Comparison of ENCODE assay signal across 22 cellular contexts in the genomic region with DNA sequence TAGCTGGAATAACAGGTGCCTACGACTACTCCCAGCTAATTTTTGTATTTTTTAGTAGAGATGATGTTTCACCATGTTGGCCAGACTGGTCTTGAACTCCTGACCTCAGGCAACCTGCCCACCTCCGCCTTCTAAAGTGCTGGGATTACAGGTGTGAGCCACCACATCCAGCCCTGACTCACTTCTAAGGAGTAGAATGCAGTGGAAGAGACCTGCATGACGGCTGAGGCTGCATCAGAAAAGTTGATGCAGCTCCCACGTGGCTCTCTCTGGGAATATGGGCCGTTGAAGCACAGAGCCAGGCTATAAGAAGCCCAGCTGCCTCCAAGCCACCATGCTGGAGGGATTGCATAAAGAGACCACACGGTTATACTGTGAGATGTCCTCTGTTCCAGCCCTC. TPM values are rescaled to one million over a fixed set of nuclear protein-coding genes. Genes with fewer than 3 reads are reported as not detected.
DNase-seq lines count a peak whose midpoint lies in the region; ATAC-seq, FAIRE-seq and TF ChIP-seq lines count a peak whose summit lies in the region.
"Had no signal": no experiment of that assay in that cellular context is flagged by ENCODE, and none has a peak within 500 bp of the region (broad histone marks: within the 10 kb centered on the region; RNA-seq: fewer than 3 reads in every experiment).

No MANE protein-coding gene starts in this region.

- H3K36me3 ChIP-seq in Loucy (ENCODE audit: insufficient read depth, low read length) = no peaks in the 10 kb centered on the region
- H3K36me3 ChIP-seq in GM12878 (ENCODE audit: control insufficient read depth in 2 of 2, insufficient read depth in 2 of 2, low read length in 1 of 2) = no peaks in the 10 kb centered on the region
- no peaks in the 10 kb centered on the region for H3K36me3 ChIP-seq in osteoblast (ENCODE audit: insufficient read depth, low read length)
- H3K36me3 ChIP-seq: HAP-1 had no signal

- H3K79me2 ChIP-seq in Loucy (ENCODE audit: insufficient read depth, low read length) (no peaks in the 10 kb centered on the region), GM12878 (ENCODE audit: control insufficient read depth, insufficient read depth, low read length) (no peaks in the 10 kb centered on the region), osteoblast (ENCODE audit: insufficient read depth, low read length) (no peaks in the 10 kb centered on the region)

- intact Hi-C loops in GM12878 (cut with micrococcal nuclease; ENCODE audit: unreplicated experiment) = no loop called here

- H3K27ac ChIP-seq in GM12878 (ENCODE audit: control insufficient read depth, insufficient read depth) (no peak overlapping the region), osteoblast (ENCODE audit: low read depth, low read length) (no peak overlapping the region)
- H3K27ac ChIP-seq: SK-N-MC had no signal

- H3K9me3 Mint-ChIP-seq in stimulated activated naive B cell treated with anti-CD40 and anti-IgM and Interleukin-4, amounts not matched to agents 10 μg/mL and 1 μg/mL and 100 μg/mL, for 72 hours = no peaks in the 10 kb centered on the region

- ATAC-seq in GM12878 (no peak), HG02588 (IDR thresholded peaks at IDR 0.05; ENCODE audit: unreplicated experiment) (no peak), GM18502 (IDR thresholded peaks at IDR 0.05; ENCODE audit: poor library complexity, unreplicated experiment) (no peak)
- ATAC-seq in stimulated activated naive B cell treated with anti-CD40 and anti-IgM and Interleukin-4, amounts not matched to agents 10 μg/mL and 1 μg/mL and 100 μg/mL, for 72 hours (replicated peaks) = no peak

- in situ Hi-C loops in GM12878 (cut with MboI) = no loop called here

- SMC1A ChIA-PET in GM12878 (lab: Charles Lee; ENCODE audit: uncharacterized antibody, unreplicated experiment) = interaction anchor here (1.2 to 1.6 kb wide), 2 partner anchors 18 to 238 kb away, joined by 3 to 4 read pairs; no protein-coding TSS in a partner anchor

- peak overlapping the region; percentile 64; the same call in 1 of the 2 replicates for H2AFZ ChIP-seq in Loucy (ENCODE audit: low read length)
- peak overlapping the region; percentile 37 for H2AFZ ChIP-seq in GM12878 (ENCODE audit: control insufficient read depth, low read depth, low read length)
- peak overlapping the region; percentile 29 for H2AFZ ChIP-seq in osteoblast (ENCODE audit: low read length)

- 56% methylated on average over 6 of the region's 6 CpGs for WGBS in GM12878 (ENCODE audit: insufficient coverage, insufficient replicate concordance, low lambda C conversion rate, missing lambda C conversion rate)

- H3K9me2 ChIP-seq in Loucy (replicated peaks; ENCODE audit: low read depth, low read length) = no peaks in the 10 kb centered on the region

- POLR2A ChIA-PET in GM12878 (lab: Charles Lee) = interaction anchor here (0.6 kb wide), 1 partner anchor 430 kb away, joined by 4 read pairs; no protein-coding TSS in a partner anchor

- H4K20me1 ChIP-seq in Loucy (ENCODE audit: insufficient read depth, low read length, poor library complexity, severe bottlenecking) (no peaks in the 10 kb centered on the region), GM12878 (ENCODE audit: control insufficient read depth, insufficient read depth) (no peaks in the 10 kb centered on the region), osteoblast (ENCODE audit: insufficient read depth, low read length) (no peaks in the 10 kb centered on the region)

- TF ChIP-seq CTCF in GM12865 (IDR thresholded peaks at IDR 0.05; ENCODE audit: insufficient read depth, low read depth, low read length, missing control alignments) = no peak
- no peak for TF ChIP-seq CTCF in Loucy (conservative IDR thresholded peaks at IDR 0.05; ENCODE audit: low read length)
- no peak for TF ChIP-seq CTCF in GM12878 (IDR thresholded peaks at IDR 0.05 in 2 of 3, conservative IDR thresholded peaks at IDR 0.05 in 1 of 3; ENCODE audit: control insufficient read depth in 2 of 3, extremely low read depth in 1 of 3, insufficient read depth in 1 of 3, low read depth in 3 of 3, low read length in 3 of 3)
- no peak for TF ChIP-seq CTCF in osteoblast (IDR thresholded peaks at IDR 0.05; ENCODE audit: extremely low read depth, low read depth, low read length)

- no peak for TF ChIP-seq RAD21 in GM12878 (IDR thresholded peaks at IDR 0.05; ENCODE audit: insufficient read depth, low read depth, low read length)

- H3K9ac ChIP-seq in Loucy (ENCODE audit: low read depth, low read length, poor library complexity, severe bottlenecking) (no peak overlapping the region), GM12878 (ENCODE audit: control insufficient read depth, insufficient read depth, low read length) (no peak overlapping the region)

- CTCF ChIA-PET in GM12878 (lab: Yijun Ruan, JAX) = interaction anchor here (0.7 to 1.7 kb wide), 3 partner anchors 14 to 214 kb away, joined by 3 to 7 read pairs (median 3); no protein-coding TSS in a partner anchor

- RAD21 ChIA-PET in GM12878 (lab: Charles Lee; ENCODE audit: unreplicated experiment) = interaction anchor here (1.4 kb wide), 1 partner anchor 23 kb away, joined by 3 read pairs; no protein-coding TSS in a partner anchor

- TF ChIP-seq EP300 in GM12878 (IDR thresholded peaks at IDR 0.05; ENCODE audit: borderline replicate concordance in 1 of 2, control insufficient read depth in 1 of 2, low read depth in 2 of 2, low read length in 2 of 2) = no peak

- H3K4me3 Mint-ChIP-seq in stimulated activated naive B cell treated with anti-CD40 and anti-IgM and Interleukin-4, amounts not matched to agents 10 μg/mL and 1 μg/mL and 100 μg/mL, for 72 hours = no peak overlapping the region
- H3K4me3 Mint-ChIP-seq: B cell, CD14-positive monocyte had no signal

- no peaks in the 10 kb centered on the region for H3F3A ChIP-seq in Loucy (ENCODE audit: low read depth)

- no peak for FAIRE-seq in GM12878 (lab: Jason Lieb, UNC)
- FAIRE-seq: A204.1, D721Med had no signal

- no TSS peak for BruUV-seq in GM12878 (replicated peaks; lab: Mats Ljungman, UMichigan)

- TF ChIP-seq POLR2A in GM12878 (IDR thresholded peaks at IDR 0.05; ENCODE audit: low read depth, low read length) = no peak

- H3K4me3 ChIP-seq in GM12865 (ENCODE audit: low read depth, low read length) (no peak overlapping the region), Loucy (ENCODE audit: low read length, poor library complexity, severe bottlenecking) (no peak overlapping the region), GM12878 (no peak overlapping the region), osteoblast (ENCODE audit: insufficient read depth, low read length) (no peak overlapping the region)
- H3K4me3 ChIP-seq: HAP-1, SK-N-MC had no signal

- H3K9me3 ChIP-seq in Loucy (ENCODE audit: insufficient read depth, low read depth, low read length) (no peaks in the 10 kb centered on the region), GM12878 (replicated peaks; ENCODE audit: control insufficient read depth, insufficient read depth, low read length) (no peaks in the 10 kb centered on the region), osteoblast (ENCODE audit: low read depth, low read length) (no peaks in the 10 kb centered on the region)
- H3K9me3 ChIP-seq: HAP-1 had no signal

- H3K36me3 Mint-ChIP-seq in stimulated activated naive B cell treated with anti-CD40 and anti-IgM and Interleukin-4, amounts not matched to agents 10 μg/mL and 1 μg/mL and 100 μg/mL, for 72 hours = no peaks in the 10 kb centered on the region
- H3K36me3 Mint-ChIP-seq: CD14-positive monocyte had no signal

- peaks cover 0 to 4% of the 10 kb centered on the region in 2 donors for H3K4me1 Mint-ChIP-seq in stimulated activated naive B cell treated with anti-CD40 and anti-IgM and Interleukin-4, amounts not matched to agents 10 μg/mL and 1 μg/mL and 100 μg/mL, for 72 hours

- H3K27me3 Mint-ChIP-seq in stimulated activated naive B cell treated with anti-CD40 and anti-IgM and Interleukin-4, amounts not matched to agents 10 μg/mL and 1 μg/mL and 100 μg/mL, for 72 hours = peaks cover 0 to 5% of the 10 kb centered on the region in 2 donors
- H3K27me3 Mint-ChIP-seq: B cell had no signal

- H3K27me3 ChIP-seq in Loucy (ENCODE audit: insufficient read depth, low read length, poor library complexity, severe bottlenecking) = no peaks in the 10 kb centered on the region
- no peaks in the 10 kb centered on the region for H3K27me3 ChIP-seq in GM12878 (replicated peaks in 1 of 2; ENCODE audit: control insufficient read depth in 2 of 2, insufficient read depth in 2 of 2, low read length in 1 of 2)
- H3K27me3 ChIP-seq in osteoblast (ENCODE audit: insufficient read depth, low read length) = no peaks in the 10 kb centered on the region

- H3K4me1 ChIP-seq in Loucy (ENCODE audit: insufficient read depth, low read length, poor library complexity, severe bottlenecking) (no peaks in the 10 kb centered on the region), GM12878 (ENCODE audit: control insufficient read depth, insufficient read depth, low read length) (peaks cover 19% of the 10 kb centered on the region), osteoblast (ENCODE audit: insufficient read depth, low read length) (peaks cover 19% of the 10 kb centered on the region)
- H3K4me1 ChIP-seq: HAP-1 had no signal

- DNase-seq in GM12865 (ENCODE audit: low read depth) (peak; percentile 53), GM12878 (ENCODE audit: low read depth, low spot score) (no peak), osteoblast (ENCODE audit: insufficient read length, low spot score, missing footprints) (no peak), activated gamma-delta T cell treated with Interleukin-2 at 50 U/mL for 16 hours (no peak)
- DNase-seq in stimulated activated naive B cell treated with anti-CD40 and anti-IgM and Interleukin-4, amounts not matched to agents 10 μg/mL and 1 μg/mL and 100 μg/mL, for 72 hours = no peak
- DNase-seq: DMS53, GF-D8, NCI-H1105, NCI-H146, NCI-H2081 treated with DMSO at 0.1 percent for 48 hours, NCI-H446, NCI-H526, SHP77 treated with DMSO at 0.1 percent for 48 hours had no signal

- H3K27ac Mint-ChIP-seq in stimulated activated naive B cell treated with anti-CD40 and anti-IgM and Interleukin-4, amounts not matched to agents 10 μg/mL and 1 μg/mL and 100 μg/mL, for 72 hours = no peak overlapping the region
- H3K27ac Mint-ChIP-seq: B cell, CD14-positive monocyte had no signal

- H3K4me2 ChIP-seq in Loucy (ENCODE audit: low read depth, low read length, poor library complexity, severe bottlenecking) (no peak overlapping the region), GM12878 (ENCODE audit: control insufficient read depth, insufficient read depth) (peak overlapping the region; percentile 7; the same call in 1 of the 2 replicates), osteoblast (ENCODE audit: insufficient read depth, low read length) (no peak overlapping the region)

RNA-seq across cellular contexts. Expression of a gene that starts 21.6 kb away (rescaled TPM):
- total RNA-seq in GM12878 (2013; cell fraction: nucleolus; rRNA removed) = 39.9 and 93.0 TPM in 2 replicates
- total RNA-seq in GM12878 (2014; rRNA removed) (32.5 and 34.2 TPM in 2 replicates), GM12878 (2014; rRNA removed; fragmentation: Illumina TruSeq; extraction: Trizol) (15.5 and 16.0 TPM in 2 replicates), GM12878 (2021) (29.7 and 30.1 TPM in 2 replicates), osteoblast (52.2 and 53.6 TPM in 2 replicates)
- polyA plus RNA-seq in GM12878 (2011; ENCODE audit: low read depth) = 12.0 TPM
- polyA plus RNA-seq in GM12878 (2011; rRNA removed) (14.8 and 36.7 TPM in 2 replicates), GM12878 (2014; fragmentation: Illumina TruSeq; extraction: Trizol) (6.4 and 12.6 TPM in 2 replicates), GM12878 (2014; fragmentation: Nextera tagmentation; extraction: Ambion mirVana) (1 to 10 TPM in 1 of 2 experiments, under 1 TPM in 1; 0.66 to 7.1 TPM), GM12878 (2014; rRNA removed) (36.0 and 43.5 TPM in 2 replicates), GM12878 (2016; fragmentation: Nextera tagmentation; extraction: Ambion mirVana) (10 to 100 TPM; 27.8 to 30.5 TPM)
- 39.9 and 58.6 TPM in 2 replicates for polyA plus RNA-seq in GM12878 (2011; cell fraction: cytosol; rRNA removed)
- 117 and 134 TPM in 2 replicates for polyA plus RNA-seq in GM12878 (2011; cell fraction: nucleus; rRNA removed)
- 24.9 and 25.3 TPM in 2 replicates for polyA plus RNA-seq in GM12878 (2012)
- polyA minus RNA-seq in GM12878 (2011; rRNA and poly(A)+ RNA removed) = 16.2 and 35.3 TPM in 2 replicates
- polyA minus RNA-seq in GM12878 (2011; cell fraction: cytosol; rRNA and poly(A)+ RNA removed) = 13.7 and 13.8 TPM in 2 replicates
- 19.8 and 34.1 TPM in 2 replicates for polyA minus RNA-seq in GM12878 (2011; cell fraction: nucleus; rRNA and poly(A)+ RNA removed)
